1 cellular context compared by ENCODE assay signal in genomic region chr1:228390649-228391048, GRCh38.
TF ChIP-seq lines count a peak whose summit lies in the region.

No MANE protein-coding gene starts in this region.

TF ChIP-seq in K562, 482 proteins besides CTCF, POLR2A, EP300 and RAD21:
- TF ChIP-seq MIER1 (IDR thresholded peaks at IDR 0.05; ENCODE audit: low read depth): no peak
- no peak for TF ChIP-seq DNMT1 (IDR thresholded peaks at IDR 0.05)
- no peak for TF ChIP-seq SREBF1 (IDR thresholded peaks at IDR 0.05; ENCODE audit: borderline replicate concordance, low read depth, low read length)
- no peak for TF ChIP-seq ZNF780A (CRISPR knock-in tag; IDR thresholded peaks at IDR 0.05)
- TF ChIP-seq DDX20 (tag; IDR thresholded peaks at IDR 0.05; ENCODE audit: low read depth): no peak
